Comparison of ENCODE assay signal across 1 cellular context in genomic region chr3:120302361-120302760, GRCh38.
TF ChIP-seq lines count a peak whose summit lies in the region.

No MANE protein-coding gene starts in this region.

TF ChIP-seq in K562, 482 proteins besides CTCF, POLR2A, EP300 and RAD21:
- TF ChIP-seq JUND (IDR thresholded peaks at IDR 0.05; ENCODE audit: borderline replicate concordance, low read depth, low read length): no peak
- TF ChIP-seq JUND (tag; IDR thresholded peaks at IDR 0.05; ENCODE audit: borderline replicate concordance, low read depth, low read length): 0 out of 3 replicates have a peak, but pooled peaks have one; percentile 24
- no peak for TF ChIP-seq YBX1 (IDR thresholded peaks at IDR 0.05)
- TF ChIP-seq WHSC1 (IDR thresholded peaks at IDR 0.05; ENCODE audit: low read length): no peak
- no peak for TF ChIP-seq ZZZ3 (IDR thresholded peaks at IDR 0.05)
- TF ChIP-seq FOSL1 (tag; conservative IDR thresholded peaks at IDR 0.05): 0 out of 2 replicates have a peak, but pooled peaks have one; percentile 39
- TF ChIP-seq CEBPG (CRISPR knock-in tag; IDR thresholded peaks at IDR 0.05): no peak
- TF ChIP-seq CEBPG (tag; conservative IDR thresholded peaks at IDR 0.05 in 1 of 2, IDR thresholded peaks at IDR 0.05 in 1 of 2): peak in 1 of 2 experiments; percentile 47; a peak in 1 of 4 replicates
- TF ChIP-seq ZNF57 (CRISPR knock-in tag; IDR thresholded peaks at IDR 0.05): no peak
